36 cellular contexts compared by ENCODE assay signal in genomic region chr12:111195316-111195715, GRCh38.
"Had no signal": no experiment of that assay in that cellular context is flagged by ENCODE, and none has a peak within 500 bp of the region (broad histone marks: within the 10 kb centered on the region; RNA-seq: fewer than 3 reads in every experiment).

No MANE protein-coding gene starts in this region.

- H3K27ac Mint-ChIP-seq: activated B cell treated with CpG ODN at 0.5 μM for 24 hours; activated CD4-positive, alpha-beta memory T cell treated with anti-CD3 and anti-CD28 coated beads for 36 hours; activated CD4-positive, alpha-beta T cell treated with anti-CD3 and anti-CD28 coated beads, Interleukin-2, amount 10 ng/mL, durations not matched to agents 24 days and 14 days; activated CD8-positive, alpha-beta T cell treated with anti-CD3 and anti-CD28 coated beads for 36 hours; activated naive CD4-positive, alpha-beta T cell treated with anti-CD3 and anti-CD28 coated beads for 36 hours; activated naive CD4-positive, alpha-beta T cell treated with anti-CD3 and anti-CD28 coated beads, Interleukin-2, amount 50 U/mL, for 72 hours; activated naive CD8-positive, alpha-beta T cell treated with anti-CD3 and anti-CD28 coated beads for 36 hours; activated T-cell treated with anti-CD3 and anti-CD28 coated beads, Interleukin-2, amount 50 U/mL, for 72 hours; activated T-helper 1 cell treated with anti-CD3 and anti-CD28 coated beads, Interleukin-12 subunit alpha, Interleukin-12 subunit beta, Interleukin-2, Interleukin-4 antibody, amounts not matched to agents 30 ng/mL and 10 ng/mL and 1 ng/mL, durations not matched to agents 14 hours and 24 hours and 36 hours; activated T-helper 17 cell treated with anti-CD3 and anti-CD28 coated beads, Interleukin-2, amount 50 U/mL, for 72 hours; T-helper 1 cell treated with Interleukin-12 subunit alpha and Interleukin-12 subunit beta and Interleukin-4 antibody, amounts not matched to agents 30 μg/mL and 1 μg/mL, for 36 hours; T-helper 2 cell treated with Interferon-gamma antibody and Interleukin-4, amounts not matched to agents 5 μg/mL and 100 μg/mL, for 36 hours had no signal

- H3K4me1 ChIP-seq: adrenal gland, body of pancreas, breast epithelium had no signal

- H3K9me3 Mint-ChIP-seq: activated B cell treated with CpG ODN at 0.5 μM for 24 hours; activated CD4-positive, alpha-beta memory T cell treated with anti-CD3 and anti-CD28 coated beads for 36 hours; activated CD4-positive, alpha-beta T cell treated with anti-CD3 and anti-CD28 coated beads, Interleukin-2, amount 10 ng/mL, durations not matched to agents 24 days and 14 days; activated CD8-positive, alpha-beta T cell treated with anti-CD3 and anti-CD28 coated beads for 36 hours; activated naive CD4-positive, alpha-beta T cell treated with anti-CD3 and anti-CD28 coated beads for 36 hours; activated naive CD4-positive, alpha-beta T cell treated with anti-CD3 and anti-CD28 coated beads, Interleukin-2, amount 50 U/mL, for 72 hours; activated naive CD8-positive, alpha-beta T cell treated with anti-CD3 and anti-CD28 coated beads for 36 hours; activated T-cell treated with anti-CD3 and anti-CD28 coated beads, Interleukin-2, amount 50 U/mL, for 4 hours; activated T-cell treated with anti-CD3 and anti-CD28 coated beads, Interleukin-2, amount 50 U/mL, for 72 hours; activated T-helper 1 cell treated with anti-CD3 and anti-CD28 coated beads, Interleukin-12 subunit alpha, Interleukin-12 subunit beta, Interleukin-2, Interleukin-4 antibody, amounts not matched to agents 30 ng/mL and 10 ng/mL and 1 ng/mL, durations not matched to agents 14 hours and 24 hours and 36 hours; activated T-helper 17 cell treated with anti-CD3 and anti-CD28 coated beads, Interleukin-2, amount 50 U/mL, for 72 hours; T-helper 1 cell treated with Interleukin-12 subunit alpha and Interleukin-12 subunit beta and Interleukin-4 antibody, amounts not matched to agents 30 μg/mL and 1 μg/mL, for 36 hours; T-helper 2 cell treated with Interferon-gamma antibody and Interleukin-4, amounts not matched to agents 5 μg/mL and 100 μg/mL, for 36 hours had no signal

- H3K9me3 ChIP-seq: adrenal gland, body of pancreas, breast epithelium had no signal

- H3K36me3 Mint-ChIP-seq: activated CD4-positive, alpha-beta memory T cell treated with anti-CD3 and anti-CD28 coated beads for 36 hours; activated naive CD4-positive, alpha-beta T cell treated with anti-CD3 and anti-CD28 coated beads, Interleukin-2, amount 50 U/mL, for 72 hours; activated naive CD8-positive, alpha-beta T cell treated with anti-CD3 and anti-CD28 coated beads for 36 hours had no signal

- ATAC-seq: activated CD8-positive, alpha-beta T cell treated with anti-CD3 and anti-CD28 coated beads for 36 hours; activated naive CD4-positive, alpha-beta T cell treated with anti-CD3 and anti-CD28 coated beads, Interleukin-2, amount 50 U/mL, for 72 hours; activated T-cell treated with anti-CD3 and anti-CD28 coated beads, Interleukin-2, amount 50 U/mL, for 4 hours; activated T-cell treated with anti-CD3 and anti-CD28 coated beads, Interleukin-2, amount 50 U/mL, for 72 hours; activated T-helper 17 cell treated with anti-CD3 and anti-CD28 coated beads, Interleukin-2, amount 50 U/mL, for 72 hours; body of pancreas had no signal

- H3K27me3 ChIP-seq: body of pancreas, brain microvascular endothelial cell had no signal

- H3K4me1 Mint-ChIP-seq: activated B cell treated with CpG ODN at 0.5 μM for 24 hours; activated CD4-positive, alpha-beta T cell treated with anti-CD3 and anti-CD28 coated beads, Interleukin-2, amount 10 ng/mL, durations not matched to agents 24 days and 14 days; activated naive CD8-positive, alpha-beta T cell treated with anti-CD3 and anti-CD28 coated beads for 36 hours; activated T-helper 17 cell treated with anti-CD3 and anti-CD28 coated beads, Interleukin-2, amount 50 U/mL, for 72 hours had no signal

- H3K27ac ChIP-seq: adrenal gland, body of pancreas, brain microvascular endothelial cell, breast epithelium, VCaP had no signal

- H3K36me3 ChIP-seq: adrenal gland, brain microvascular endothelial cell, breast epithelium had no signal

- H3K4me3 Mint-ChIP-seq: activated B cell treated with CpG ODN at 0.5 μM for 24 hours; activated CD4-positive, alpha-beta memory T cell treated with anti-CD3 and anti-CD28 coated beads for 36 hours; activated CD4-positive, alpha-beta T cell treated with anti-CD3 and anti-CD28 coated beads, Interleukin-2, amount 10 ng/mL, durations not matched to agents 24 days and 14 days; activated CD8-positive, alpha-beta T cell treated with anti-CD3 and anti-CD28 coated beads for 36 hours; activated naive CD4-positive, alpha-beta T cell treated with anti-CD3 and anti-CD28 coated beads for 36 hours; activated naive CD8-positive, alpha-beta T cell treated with anti-CD3 and anti-CD28 coated beads for 36 hours; activated T-cell treated with anti-CD3 and anti-CD28 coated beads, Interleukin-2, amount 50 U/mL, for 4 hours; activated T-cell treated with anti-CD3 and anti-CD28 coated beads, Interleukin-2, amount 50 U/mL, for 72 hours; activated T-helper 1 cell treated with anti-CD3 and anti-CD28 coated beads, Interleukin-12 subunit alpha, Interleukin-12 subunit beta, Interleukin-2, Interleukin-4 antibody, amounts not matched to agents 30 ng/mL and 10 ng/mL and 1 ng/mL, durations not matched to agents 14 hours and 24 hours and 36 hours; activated T-helper 17 cell treated with anti-CD3 and anti-CD28 coated beads, Interleukin-2, amount 50 U/mL, for 72 hours; T-helper 1 cell treated with Interleukin-12 subunit alpha and Interleukin-12 subunit beta and Interleukin-4 antibody, amounts not matched to agents 30 μg/mL and 1 μg/mL, for 36 hours; T-helper 2 cell treated with Interferon-gamma antibody and Interleukin-4, amounts not matched to agents 5 μg/mL and 100 μg/mL, for 36 hours had no signal

- H3K4me3 ChIP-seq: adrenal gland, body of pancreas, breast epithelium had no signal

- DNase-seq: activated B cell treated with CpG ODN at 0.5 μM for 24 hours; activated CD4-positive, alpha-beta memory T cell treated with anti-CD3 and anti-CD28 coated beads for 36 hours; activated CD4-positive, alpha-beta T cell treated with anti-CD3 and anti-CD28 coated beads for 4 hours; activated CD4-positive, alpha-beta T cell treated with anti-CD3 and anti-CD28 coated beads, Interleukin-2, amount 10 ng/mL, durations not matched to agents 24 days and 14 days; activated CD4-positive, alpha-beta T cell treated with anti-CD3 and anti-CD28 coated beads, Interleukin-2, amount 50 U/mL, for 1 hour; activated CD4-positive, alpha-beta T cell treated with anti-CD3 and anti-CD28 coated beads, Interleukin-2, amount 50 U/mL, for 4 hours; activated CD4-positive, CD25-positive, alpha-beta regulatory T cell treated with anti-CD3 and anti-CD28 coated beads, Interleukin-2, amount 50 U/mL, for 72 hours; activated CD8-positive, alpha-beta memory T cell treated with anti-CD3 and anti-CD28 coated beads, Interleukin-2, amount 50 U/mL, for 4 hours; activated CD8-positive, alpha-beta T cell treated with anti-CD3 and anti-CD28 coated beads for 36 hours; activated effector memory CD4-positive, alpha-beta T cell treated with anti-CD3 and anti-CD28 coated beads, Interleukin-2, amount 50 U/mL, for 16 hours; activated gamma-delta T cell treated with Interleukin-2 at 50 U/mL for 16 hours; activated naive CD4-positive, alpha-beta T cell; activated naive CD4-positive, alpha-beta T cell treated with anti-CD3 and anti-CD28 coated beads for 36 hours; activated naive CD4-positive, alpha-beta T cell treated with anti-CD3 and anti-CD28 coated beads, Interleukin-2, amount 50 U/mL, for 16 hours; activated naive CD8-positive, alpha-beta T cell treated with anti-CD3 and anti-CD28 coated beads for 36 hours; activated T-cell treated with anti-CD3 and anti-CD28 coated beads for 4 hours; activated T-cell treated with anti-CD3 and anti-CD28 coated beads, Interleukin-2, amount 50 U/mL, for 1 hour; activated T-cell treated with anti-CD3 and anti-CD28 coated beads, Interleukin-2, amount 50 U/mL, for 4 hours; activated T-cell treated with anti-CD3 and anti-CD28 coated beads, Interleukin-2, amount 50 U/mL, for 72 hours; adrenal gland; amniotic stem cell; aorta; body of pancreas; brain microvascular endothelial cell; central memory CD4-positive, alpha-beta T cell; T-helper 2 cell; T-helper 9 cell had no signal

- FAIRE-seq: astrocyte, TTC549 had no signal
